9 cellular contexts compared by ENCODE assay signal in genomic region chr2:113504081-113504480, GRCh38. TPM values are rescaled to one million over a fixed set of nuclear protein-coding genes. Genes with fewer than 3 reads are reported as not detected.
A peak's percentile ranks its signal among the peaks of the same experiment; 100 is the strongest.
DNase-seq lines count a peak whose midpoint lies in the region; TF ChIP-seq lines count a peak whose summit lies in the region.
"Not testable (repeated sequence)": the region's sequence is repeated elsewhere in the genome, so short reads cannot be mapped to it uniquely, and the experiment has no call there.
"Had no signal": no experiment of that assay in that cellular context is flagged by ENCODE, and none has a peak within 500 bp of the region (broad histone marks: within the 10 kb centered on the region; RNA-seq: fewer than 3 reads in every experiment).

No MANE protein-coding gene starts in this region.

- H3K36me3 ChIP-seq in esophagus muscularis mucosa; mesenchymal stem cell (ENCODE audit: control insufficient read depth in 1 of 2, insufficient read depth in 2 of 2, low read depth in 1 of 2, low read length in 2 of 2); ovary: not testable (repeated sequence)

- H3K9me3 ChIP-seq in esophagus muscularis mucosa; mesenchymal stem cell (ENCODE audit: control insufficient read depth, low read length); ovary: not testable (repeated sequence)

- H3K79me1 ChIP-seq in mesenchymal stem cell (replicated peaks; ENCODE audit: low read length, poor library complexity, severe bottlenecking) = not testable (repeated sequence)

- H3K4me1 ChIP-seq in esophagus muscularis mucosa = peaks cover 0 to 36% (median 27%) of the 10 kb centered on the region in 4 donors
- not testable (repeated sequence) for H3K4me1 ChIP-seq in mesenchymal stem cell (ENCODE audit: control insufficient read depth, insufficient read depth, low read depth, low read length); ovary (ENCODE audit: insufficient read depth)

- H2BK120ac ChIP-seq in mesenchymal stem cell (ENCODE audit: low read depth, low read length) = not testable (repeated sequence)

- not testable (repeated sequence) for H3K9ac ChIP-seq in mesenchymal stem cell (ENCODE audit: low read length)

- H3K27me3 Mint-ChIP-seq in activated CD4-positive, alpha-beta T cell treated with anti-CD3 and anti-CD28 coated beads, Interleukin-2, amount 10 ng/mL, durations not matched to agents 24 days and 14 days = peaks cover 33% of the 10 kb centered on the region
- H3K27me3 Mint-ChIP-seq in activated naive CD4-positive, alpha-beta T cell treated with anti-CD3 and anti-CD28 coated beads, Interleukin-2, amount 10 ng/mL, durations not matched to agents 7 days and 5 days = peaks cover 65% of the 10 kb centered on the region

- H3K27ac ChIP-seq in esophagus muscularis mucosa (replicated peaks in 1 of 4); mesenchymal stem cell (ENCODE audit: low read length, poor library complexity, severe bottlenecking); ovary: not testable (repeated sequence)

- H3K14ac ChIP-seq in mesenchymal stem cell (ENCODE audit: low read length in 2 of 2) = not testable (repeated sequence)

- DNase-seq in ELF-1 (ENCODE audit: low read depth, low spot score) (peak; percentile 39), HuH-7.5 (ENCODE audit: low spot score) (peak; percentile 1), esophagus muscularis mucosa (ENCODE audit: extremely low spot score) (peak; percentile 62), mesenchymal stem cell (peak; percentile 2), ovary (peak in 1 of 5 donors; percentile 14)
- DNase-seq in activated CD4-positive, alpha-beta T cell treated with anti-CD3 and anti-CD28 coated beads, Interleukin-2, amount 10 ng/mL, durations not matched to agents 24 days and 14 days = peak; percentile 64
- DNase-seq in activated naive CD4-positive, alpha-beta T cell treated with anti-CD3 and anti-CD28 coated beads, Interleukin-2, amount 10 ng/mL, durations not matched to agents 7 days and 5 days = not testable (repeated sequence)

- not testable (repeated sequence) for H3K4ac ChIP-seq in mesenchymal stem cell (ENCODE audit: low read depth in 1 of 2, low read length in 2 of 2)

- H3K9me3 Mint-ChIP-seq in activated CD4-positive, alpha-beta T cell treated with anti-CD3 and anti-CD28 coated beads, Interleukin-2, amount 10 ng/mL, durations not matched to agents 24 days and 14 days; activated naive CD4-positive, alpha-beta T cell treated with anti-CD3 and anti-CD28 coated beads, Interleukin-2, amount 10 ng/mL, durations not matched to agents 7 days and 5 days: not testable (repeated sequence)

- TF ChIP-seq POLR2A in esophagus muscularis mucosa (IDR thresholded peaks at IDR 0.05; ENCODE audit: low read depth); ovary (IDR thresholded peaks at IDR 0.05): not testable (repeated sequence)

- CTCF ChIA-PET in activated naive CD4-positive, alpha-beta T cell treated with anti-CD3 and anti-CD28 coated beads, Interleukin-2, amount 10 ng/mL, durations not matched to agents 7 days and 5 days (lab: Charles Lee) = not testable (repeated sequence)

- peaks cover 16% of the 10 kb centered on the region for H3K4me1 Mint-ChIP-seq in activated CD4-positive, alpha-beta T cell treated with anti-CD3 and anti-CD28 coated beads, Interleukin-2, amount 10 ng/mL, durations not matched to agents 24 days and 14 days
- peaks cover 23% of the 10 kb centered on the region for H3K4me1 Mint-ChIP-seq in activated naive CD4-positive, alpha-beta T cell treated with anti-CD3 and anti-CD28 coated beads, Interleukin-2, amount 10 ng/mL, durations not matched to agents 7 days and 5 days

- H2AFZ ChIP-seq in mesenchymal stem cell (ENCODE audit: low read depth, low read length) = not testable (repeated sequence)

- H3K27me3 ChIP-seq in esophagus muscularis mucosa (peaks cover 0 to 79% (median 19%) of the 10 kb centered on the region in 4 donors), mesenchymal stem cell (ENCODE audit: control insufficient read depth in 1 of 2, insufficient read depth in 1 of 2, low read length in 2 of 2) (peaks cover 11 to 33% of the 10 kb centered on the region in 2 experiments)
- not testable (repeated sequence) for H3K27me3 ChIP-seq in ovary

- not testable (repeated sequence) for H3K36me3 Mint-ChIP-seq in activated CD4-positive, alpha-beta T cell treated with anti-CD3 and anti-CD28 coated beads, Interleukin-2, amount 10 ng/mL, durations not matched to agents 24 days and 14 days (ENCODE audit: low read depth); activated naive CD4-positive, alpha-beta T cell treated with anti-CD3 and anti-CD28 coated beads, Interleukin-2, amount 10 ng/mL, durations not matched to agents 7 days and 5 days

- not testable (repeated sequence) for H3K4me2 ChIP-seq in mesenchymal stem cell (ENCODE audit: low read length, poor library complexity, severe bottlenecking)

- H4K8ac ChIP-seq in mesenchymal stem cell (ENCODE audit: low read length) = not testable (repeated sequence)

- not testable (repeated sequence) for H3K23ac ChIP-seq in mesenchymal stem cell (ENCODE audit: low read length in 2 of 2)

- not testable (repeated sequence) for H2AK5ac ChIP-seq in mesenchymal stem cell (ENCODE audit: low read length, severe bottlenecking)

- peak overlapping the region; percentile 58 for H3K4me3 Mint-ChIP-seq in activated CD4-positive, alpha-beta T cell treated with anti-CD3 and anti-CD28 coated beads, Interleukin-2, amount 10 ng/mL, durations not matched to agents 24 days and 14 days
- H3K4me3 Mint-ChIP-seq in activated naive CD4-positive, alpha-beta T cell treated with anti-CD3 and anti-CD28 coated beads, Interleukin-2, amount 10 ng/mL, durations not matched to agents 7 days and 5 days = peak overlapping the region; percentile 40

- not testable (repeated sequence) for H2BK5ac ChIP-seq in mesenchymal stem cell (ENCODE audit: low read depth, low read length, poor library complexity, severe bottlenecking)

- TF ChIP-seq CTCF in esophagus muscularis mucosa (IDR thresholded peaks at IDR 0.05); ovary (IDR thresholded peaks at IDR 0.05): not testable (repeated sequence)

- TF ChIP-seq EP300 in esophagus muscularis mucosa (IDR thresholded peaks at IDR 0.05); ovary (IDR thresholded peaks at IDR 0.05): not testable (repeated sequence)

- H4K91ac ChIP-seq in mesenchymal stem cell (ENCODE audit: low read length) = not testable (repeated sequence)

- 11% methylated on average over 8 of the region's 23 CpGs for WGBS in esophagus muscularis mucosa
- 7% methylated on average over 6 of the region's 23 CpGs for WGBS in mesenchymal stem cell
- 13 to 14% methylated on average over 13 to 19 of the region's 23 CpGs; no CpG with 5 or more reads in 1 of the 3 donors for WGBS in ovary, 3 donors

- not testable (repeated sequence) for H2BK15ac ChIP-seq in mesenchymal stem cell (ENCODE audit: low read depth, poor library complexity, severe bottlenecking)

- intact Hi-C loops in activated CD4-positive, alpha-beta T cell treated with anti-CD3 and anti-CD28 coated beads, Interleukin-2, amount 10 ng/mL, durations not matched to agents 24 days and 14 days (cut with micrococcal nuclease); esophagus muscularis mucosa (cut with DNase I); ovary (cut with DNase I): not testable (repeated sequence)

- H3K27ac Mint-ChIP-seq in activated CD4-positive, alpha-beta T cell treated with anti-CD3 and anti-CD28 coated beads, Interleukin-2, amount 10 ng/mL, durations not matched to agents 24 days and 14 days; activated naive CD4-positive, alpha-beta T cell treated with anti-CD3 and anti-CD28 coated beads, Interleukin-2, amount 10 ng/mL, durations not matched to agents 7 days and 5 days: not testable (repeated sequence)

- H2BK12ac ChIP-seq in mesenchymal stem cell (ENCODE audit: low read length in 2 of 2) = not testable (repeated sequence)

- H3K18ac ChIP-seq in mesenchymal stem cell (ENCODE audit: low read depth in 1 of 2, low read length in 2 of 2) = not testable (repeated sequence)

- H3K4me3 ChIP-seq in esophagus muscularis mucosa (peak overlapping the region in 3 of 4 donors; percentile 58 to 65 (median 58)), ovary (peak overlapping the region; percentile 21)
- not testable (repeated sequence) for H3K4me3 ChIP-seq in mesenchymal stem cell (ENCODE audit: insufficient read depth in 1 of 2, low read depth in 1 of 2, low read length in 2 of 2)

RNA-seq across cellular contexts. Expression of gene FOXD4L1, which starts 5.6 kb away (rescaled TPM):
- 0.17 and 0.30 TPM in 2 replicates for total RNA-seq in activated CD4-positive, alpha-beta T cell treated with anti-CD3 and anti-CD28 coated beads, Interleukin-2, amount 10 ng/mL, durations not matched to agents 24 days and 14 days
- total RNA-seq in esophagus muscularis mucosa = under 1 TPM in 2 of 4 donors, not detected in 2; 0.17 to 0.42 TPM
- 0.01 TPM for polyA plus RNA-seq in mesenchymal stem cell (2013, experiment 1 of 2)
- not detected for polyA plus RNA-seq in mesenchymal stem cell (2013, experiment 2 of 2)
- under 1 TPM in 4 of 7 donors, not detected in 3; 0.12 to 0.25 (median 0.19) TPM for total RNA-seq in ovary
- not detected for polyA plus RNA-seq in ovary
- total RNA-seq: dermis microvascular lymphatic vessel endothelial cell, glomerular endothelial cell had no signal
